ENCODE assay signal across 10 cellular contexts in the genomic region with DNA sequence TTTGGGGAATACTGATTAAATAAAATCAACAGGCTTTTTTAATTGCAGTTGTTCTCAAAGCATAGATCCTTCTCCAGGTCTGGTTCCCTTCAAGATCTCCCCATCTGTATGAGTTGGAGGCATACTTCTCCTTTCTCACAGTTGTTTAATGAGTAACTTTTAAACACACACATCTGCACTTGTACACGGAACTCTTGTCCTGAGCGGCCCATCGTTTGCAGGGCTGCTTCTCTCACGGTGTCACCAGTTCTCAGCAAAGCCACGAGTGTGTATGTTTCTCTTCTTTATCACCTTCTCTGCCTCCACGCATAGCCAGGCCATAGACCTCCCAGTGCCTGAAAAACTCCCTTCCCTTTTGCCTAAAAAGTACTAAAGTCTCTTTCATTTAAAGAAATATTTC.
DNase-seq lines count a peak whose midpoint lies in the region; ATAC-seq and TF ChIP-seq lines count a peak whose summit lies in the region.
"Had no signal": no experiment of that assay in that cellular context is flagged by ENCODE, and none has a peak within 500 bp of the region (broad histone marks: within the 10 kb centered on the region; RNA-seq: fewer than 3 reads in every experiment).

No MANE protein-coding gene starts in this region.

- peak overlapping the region; percentile 62; the same call in 1 of the 2 replicates for H3K27ac ChIP-seq in Panc1 (ENCODE audit: low read length)
- H3K27ac ChIP-seq in tibial artery: no peak overlapping the region

- peaks cover 19% of the 10 kb centered on the region for H3K4me1 Mint-ChIP-seq in type B pancreatic cell (ENCODE audit: unreplicated experiment)
- no peaks in the 10 kb centered on the region for H3K4me1 Mint-ChIP-seq in activated CD8-positive, alpha-beta memory T cell treated with anti-CD3 and anti-CD28 coated beads, Interleukin-2, amount 10 ng/mL, durations not matched to agents 7 days and 5 days
- H3K4me1 Mint-ChIP-seq: natural killer cell; stimulated activated effector memory CD8-positive, alpha-beta T cell treated with anti-CD3 and anti-CD28 coated beads, Interleukin-12 subunit alpha, Interleukin-12 subunit beta, amount 100 ng/mL, for 72 hours had no signal

- ATAC-seq in GM19397 (IDR thresholded peaks at IDR 0.05; ENCODE audit: unreplicated experiment): peak; percentile 95
- ATAC-seq in HG02943 (IDR thresholded peaks at IDR 0.05; ENCODE audit: low read depth, unreplicated experiment): peak; percentile 82
- ATAC-seq in Panc1: no peak
- no peak for ATAC-seq in activated CD8-positive, alpha-beta memory T cell treated with anti-CD3 and anti-CD28 coated beads, Interleukin-2, amount 10 ng/mL, durations not matched to agents 7 days and 5 days
- no peak for ATAC-seq in GM18868 (IDR thresholded peaks at IDR 0.05; ENCODE audit: unreplicated experiment)
- ATAC-seq: natural killer cell; stimulated activated effector memory CD8-positive, alpha-beta T cell treated with anti-CD3 and anti-CD28 coated beads, Interleukin-12 subunit alpha, Interleukin-12 subunit beta, amount 100 ng/mL, for 72 hours had no signal

- H3K9me3 ChIP-seq in Panc1 (ENCODE audit: control insufficient read depth, insufficient read depth, low read depth, low read length): no peaks in the 10 kb centered on the region
- H3K9me3 ChIP-seq in tibial artery: no peaks in the 10 kb centered on the region

- H3K9me3 Mint-ChIP-seq in type B pancreatic cell: peaks cover 6% of the 10 kb centered on the region
- no peaks in the 10 kb centered on the region for H3K9me3 Mint-ChIP-seq in activated CD8-positive, alpha-beta memory T cell treated with anti-CD3 and anti-CD28 coated beads, Interleukin-2, amount 10 ng/mL, durations not matched to agents 7 days and 5 days (ENCODE audit: low read depth)
- H3K9me3 Mint-ChIP-seq: natural killer cell; stimulated activated effector memory CD8-positive, alpha-beta T cell treated with anti-CD3 and anti-CD28 coated beads, Interleukin-12 subunit alpha, Interleukin-12 subunit beta, amount 100 ng/mL, for 72 hours had no signal

- peaks cover 34% of the 10 kb centered on the region for H3K4me1 ChIP-seq in Panc1 (ENCODE audit: control insufficient read depth, insufficient read depth, low read length)
- H3K4me1 ChIP-seq in tibial artery: peaks cover 0 to 46% (median 15%) of the 10 kb centered on the region in 4 donors

- TF ChIP-seq CTCF in Panc1 (IDR thresholded peaks at IDR 0.05): no peak
- no peak for TF ChIP-seq CTCF in type B pancreatic cell (conservative IDR thresholded peaks at IDR 0.05)
- TF ChIP-seq CTCF in tibial artery (IDR thresholded peaks at IDR 0.05): no peak

- no TSS peak for BruUV-seq in Panc1 (replicated peaks; lab: Mats Ljungman, UMichigan)

- H3K27me3 ChIP-seq in Panc1 (ENCODE audit: control insufficient read depth, insufficient read depth, low read length) (no peaks in the 10 kb centered on the region), tibial artery (no peaks in the 10 kb centered on the region)

- POLR2A ChIA-PET in Panc1 (lab: Charles Lee): no interaction called here

- peak overlapping the region; percentile 29 for H3K4me3 Mint-ChIP-seq in type B pancreatic cell
- no peak overlapping the region for H3K4me3 Mint-ChIP-seq in activated CD8-positive, alpha-beta memory T cell treated with anti-CD3 and anti-CD28 coated beads, Interleukin-2, amount 10 ng/mL, durations not matched to agents 7 days and 5 days
- H3K4me3 Mint-ChIP-seq: natural killer cell; stimulated activated effector memory CD8-positive, alpha-beta T cell treated with anti-CD3 and anti-CD28 coated beads, Interleukin-12 subunit alpha, Interleukin-12 subunit beta, amount 100 ng/mL, for 72 hours had no signal

- CTCF ChIA-PET in Panc1 (lab: Charles Lee): no interaction called here
- CTCF ChIA-PET in activated CD8-positive, alpha-beta memory T cell treated with anti-CD3 and anti-CD28 coated beads, Interleukin-2, amount 10 ng/mL, durations not matched to agents 7 days and 5 days (lab: Charles Lee): no interaction called here

- no peaks in the 10 kb centered on the region for H3K36me3 ChIP-seq in Panc1 (ENCODE audit: control insufficient read depth, insufficient read depth, low read length)
- H3K36me3 ChIP-seq in tibial artery: no peaks in the 10 kb centered on the region

- DNase-seq in Panc1 (ENCODE audit: low read depth, low spot score) (no peak), type B pancreatic cell (ENCODE audit: extremely low spot score, unreplicated experiment) (no peak), tibial artery (no peak)
- DNase-seq in activated CD8-positive, alpha-beta memory T cell treated with anti-CD3 and anti-CD28 coated beads, Interleukin-2, amount 10 ng/mL, durations not matched to agents 7 days and 5 days: no peak
- DNase-seq: natural killer cell, NCI-H1694 had no signal

- intact Hi-C loops in Panc1 (cut with micrococcal nuclease; ENCODE audit: unreplicated experiment) (no loop called here), tibial artery (cut with DNase I; ENCODE audit: low total_unique reads) (no loop called here)

- no peaks in the 10 kb centered on the region for H3K36me3 Mint-ChIP-seq in type B pancreatic cell
- H3K36me3 Mint-ChIP-seq in activated CD8-positive, alpha-beta memory T cell treated with anti-CD3 and anti-CD28 coated beads, Interleukin-2, amount 10 ng/mL, durations not matched to agents 7 days and 5 days: no peaks in the 10 kb centered on the region
- H3K36me3 Mint-ChIP-seq: natural killer cell; stimulated activated effector memory CD8-positive, alpha-beta T cell treated with anti-CD3 and anti-CD28 coated beads, Interleukin-12 subunit alpha, Interleukin-12 subunit beta, amount 100 ng/mL, for 72 hours had no signal

- in situ Hi-C loops in Panc1 (cut with HindIII; ENCODE audit: low pct_unique_long_range_greater_than_20kb, low sequenced_read_pairs): no loop called here

- H3K27ac Mint-ChIP-seq in type B pancreatic cell: peak overlapping the region; percentile 46
- no peak overlapping the region for H3K27ac Mint-ChIP-seq in activated CD8-positive, alpha-beta memory T cell treated with anti-CD3 and anti-CD28 coated beads, Interleukin-2, amount 10 ng/mL, durations not matched to agents 7 days and 5 days
- H3K27ac Mint-ChIP-seq: natural killer cell; stimulated activated effector memory CD8-positive, alpha-beta T cell treated with anti-CD3 and anti-CD28 coated beads, Interleukin-12 subunit alpha, Interleukin-12 subunit beta, amount 100 ng/mL, for 72 hours had no signal

- H3K4me3 ChIP-seq in Panc1 (ENCODE audit: low read depth in 2 of 2, low read length in 2 of 2) (no peak overlapping the region), tibial artery (no peak overlapping the region)

- H3K27me3 Mint-ChIP-seq in type B pancreatic cell: peaks cover 23% of the 10 kb centered on the region
- H3K27me3 Mint-ChIP-seq in activated CD8-positive, alpha-beta memory T cell treated with anti-CD3 and anti-CD28 coated beads, Interleukin-2, amount 10 ng/mL, durations not matched to agents 7 days and 5 days: peaks cover 19% of the 10 kb centered on the region

Comparison
In these comparisons a context has a peak if more than half of its experiments do, and no peak if none do; other contexts are left out.
1. ATAC-seq: peak in GM19397 (single experiment) and HG02943 (single experiment); none in Panc1 (single experiment), activated CD8-positive, alpha-beta memory T cell treated with anti-CD3 and anti-CD28 coated beads, Interleukin-2, amount 10 ng/mL, durations not matched to agents 7 days and 5 days (single experiment) and GM18868 (single experiment).